19 cellular contexts compared by ENCODE assay signal in the genomic region with DNA sequence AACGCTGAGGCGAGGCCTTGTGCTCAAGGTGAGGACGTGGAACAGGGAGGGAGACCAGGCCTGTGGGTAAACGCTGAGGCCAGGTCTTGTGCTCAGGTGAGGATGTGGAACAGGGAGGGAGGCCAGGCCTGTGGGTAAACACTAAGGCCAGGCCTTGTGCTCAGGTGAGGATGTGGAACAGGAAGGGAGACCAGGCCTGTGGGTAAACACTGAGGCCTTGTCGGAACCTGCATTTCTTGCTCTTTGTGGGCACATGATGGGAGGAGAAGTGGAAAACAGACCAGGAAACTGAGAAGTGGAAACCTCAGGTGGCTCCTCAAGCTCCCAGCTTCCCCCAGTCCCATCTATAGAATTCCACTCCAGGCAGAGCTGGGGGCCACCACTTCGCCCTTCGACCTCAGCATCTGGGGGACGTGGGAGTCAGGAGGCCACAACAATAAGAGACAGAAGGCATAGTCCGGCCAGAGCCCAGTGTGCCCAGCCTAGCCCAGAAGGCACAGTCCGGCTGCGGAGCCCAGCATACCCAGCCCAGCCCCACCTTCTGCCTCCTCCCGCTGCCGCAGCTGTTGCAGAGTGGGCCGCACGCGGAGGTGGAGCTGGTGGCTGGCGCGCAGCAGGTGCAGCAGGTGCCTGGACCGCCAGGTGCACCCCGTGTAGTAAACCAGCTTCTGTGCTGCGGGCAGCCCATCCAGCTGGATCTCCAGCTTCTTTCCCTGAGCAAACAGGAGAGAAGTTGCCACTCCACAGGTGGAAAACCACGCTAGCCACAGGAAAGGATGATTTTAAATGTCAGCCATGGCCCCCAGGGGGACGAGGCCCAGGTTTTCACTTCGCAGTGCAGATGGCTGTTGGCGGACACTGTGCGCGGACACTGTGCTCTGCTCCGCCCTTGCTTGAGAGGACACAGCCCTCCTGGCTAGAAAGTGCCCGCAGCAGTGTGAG. TPM values are rescaled to one million over a fixed set of nuclear protein-coding genes. Genes with fewer than 3 reads are reported as not detected.
DNase-seq lines count a peak whose midpoint lies in the region; ATAC-seq, FAIRE-seq and TF ChIP-seq lines count a peak whose summit lies in the region.
"Had no signal": no experiment of that assay in that cellular context is flagged by ENCODE, and none has a peak within 500 bp of the region (broad histone marks: within the 10 kb centered on the region; RNA-seq: fewer than 3 reads in every experiment).

No MANE protein-coding gene starts in this region.

- TF ChIP-seq CTCF in LNCaP clone FGC (IDR thresholded peaks at IDR 0.05; ENCODE audit: control insufficient read depth, extremely low read depth, insufficient read depth): no peak

- no peak overlapping the region for H3K4me3 Mint-ChIP-seq in natural killer cell treated with Interleukin-12 subunit alpha and Interleukin-12 subunit beta and Interleukin-15 and Interleukin-18, amount 100 ng/mL, for 72 hours
- H3K4me3 Mint-ChIP-seq: CD14-positive monocyte had no signal

- H3K27me3 Mint-ChIP-seq in natural killer cell treated with Interleukin-12 subunit alpha and Interleukin-12 subunit beta and Interleukin-15 and Interleukin-18, amount 100 ng/mL, for 72 hours: no peaks in the 10 kb centered on the region

- ATAC-seq in natural killer cell treated with Interleukin-12 subunit alpha and Interleukin-12 subunit beta and Interleukin-15 and Interleukin-18, amount 100 ng/mL, for 72 hours: no peak

- H3K27me3 ChIP-seq in small intestine (ENCODE audit: control insufficient read depth in 2 of 2, insufficient read depth in 2 of 2, low read length in 2 of 2): no peaks in the 10 kb centered on the region
- no peaks in the 10 kb centered on the region for H3K27me3 ChIP-seq in effector memory CD4-positive, alpha-beta T cell (replicated peaks; ENCODE audit: control insufficient read depth, insufficient read depth, low read length, poor library complexity, severe bottlenecking)
- H3K27me3 ChIP-seq: suprapubic skin had no signal

- no peak overlapping the region for H3K27ac ChIP-seq in small intestine (ENCODE audit: low read depth in 1 of 2, low read length in 1 of 2)
- H3K27ac ChIP-seq in effector memory CD4-positive, alpha-beta T cell (ENCODE audit: insufficient read depth, low read length, poor library complexity, severe bottlenecking): no peak overlapping the region
- H3K27ac ChIP-seq: parathyroid adenoma, SJCRH30, suprapubic skin had no signal

- no peak overlapping the region for H3K27ac Mint-ChIP-seq in natural killer cell treated with Interleukin-12 subunit alpha and Interleukin-12 subunit beta and Interleukin-15 and Interleukin-18, amount 100 ng/mL, for 72 hours

- no peak for FAIRE-seq in small intestine (lab: Jason Lieb, UNC)
- FAIRE-seq: GM12891, TTC549 had no signal

- 33 to 78% (median 59%) methylated on average over 29 of the region's 29 CpGs for WGBS in small intestine, 3 donors

- no peaks in the 10 kb centered on the region for H3K9me3 ChIP-seq in small intestine (ENCODE audit: control insufficient read depth, low read depth)
- no peaks in the 10 kb centered on the region for H3K9me3 ChIP-seq in effector memory CD4-positive, alpha-beta T cell (ENCODE audit: control insufficient read depth, low read length)
- H3K9me3 ChIP-seq: SJCRH30, suprapubic skin had no signal

- no peaks in the 10 kb centered on the region for H3K9me3 Mint-ChIP-seq in natural killer cell treated with Interleukin-12 subunit alpha and Interleukin-12 subunit beta and Interleukin-15 and Interleukin-18, amount 100 ng/mL, for 72 hours

- no peaks in the 10 kb centered on the region for H3K4me1 Mint-ChIP-seq in natural killer cell treated with Interleukin-12 subunit alpha and Interleukin-12 subunit beta and Interleukin-15 and Interleukin-18, amount 100 ng/mL, for 72 hours (ENCODE audit: low read depth in 2 of 2)
- H3K4me1 Mint-ChIP-seq: CD14-positive monocyte had no signal

- H3K36me3 ChIP-seq in small intestine (ENCODE audit: control insufficient read depth in 2 of 2, insufficient read depth in 2 of 2, low read length in 2 of 2): no peaks in the 10 kb centered on the region
- H3K36me3 ChIP-seq in effector memory CD4-positive, alpha-beta T cell (ENCODE audit: control insufficient read depth, insufficient read depth, low read length): no peaks in the 10 kb centered on the region
- H3K36me3 ChIP-seq: SJCRH30, suprapubic skin had no signal

- no peak overlapping the region for H3K4me3 ChIP-seq in LNCaP clone FGC (ENCODE audit: low read depth, low read length)
- H3K4me3 ChIP-seq in small intestine (ENCODE audit: low read depth in 1 of 2, low read length in 2 of 2): no peak overlapping the region
- H3K4me3 ChIP-seq in effector memory CD4-positive, alpha-beta T cell (ENCODE audit: insufficient read depth, low read depth, low read length, poor library complexity, severe bottlenecking): no peak overlapping the region
- H3K4me3 ChIP-seq: SJCRH30, suprapubic skin had no signal

- peak; percentile 35 for DNase-seq in LNCaP clone FGC (ENCODE audit: low read depth)
- peak; percentile 85 for DNase-seq in NCI-H2107 (lab: John Stamatoyannopoulos, UW)
- DNase-seq in SHP77 (lab: John Stamatoyannopoulos, UW): peak; percentile 53 to 70
- DNase-seq in small intestine: peak; percentile 50
- DNase-seq in effector memory CD4-positive, alpha-beta T cell: no peak
- DNase-seq in natural killer cell treated with Interleukin-12 subunit alpha and Interleukin-12 subunit beta and Interleukin-15 and Interleukin-18, amount 100 ng/mL, for 72 hours (ENCODE audit: low spot score): no peak
- no peak for DNase-seq in LoVo (ENCODE audit: low spot score)
- DNase-seq: activated CD8-positive, alpha-beta memory T cell treated with anti-CD3 and anti-CD28 coated beads for 24 hours; activated effector memory CD4-positive, alpha-beta T cell treated with Interleukin-2 at 50 U/mL for 16 hours; glutamatergic neuron; SJCRH30 had no signal

- no peaks in the 10 kb centered on the region for H3K4me1 ChIP-seq in small intestine (ENCODE audit: control insufficient read depth in 2 of 2, insufficient read depth in 1 of 2, low read depth in 1 of 2, low read length in 1 of 2)
- no peaks in the 10 kb centered on the region for H3K4me1 ChIP-seq in effector memory CD4-positive, alpha-beta T cell (ENCODE audit: control insufficient read depth, insufficient read depth, low read length, poor library complexity, severe bottlenecking)
- H3K4me1 ChIP-seq: parathyroid adenoma, SJCRH30 had no signal

- no peaks in the 10 kb centered on the region for H3K36me3 Mint-ChIP-seq in natural killer cell treated with Interleukin-12 subunit alpha and Interleukin-12 subunit beta and Interleukin-15 and Interleukin-18, amount 100 ng/mL, for 72 hours
- H3K36me3 Mint-ChIP-seq: CD14-positive monocyte had no signal

RNA-seq across cellular contexts. Expression of gene FRMD1, which starts 17.5 kb away (rescaled TPM):
- polyA plus RNA-seq in small intestine: 1 to 10 TPM in 2 of 3 donors, under 1 TPM in 1; 0.15 to 1.6 (median 1.1) TPM
- not detected for total RNA-seq in natural killer cell treated with Interleukin-12 subunit alpha and Interleukin-12 subunit beta and Interleukin-15 and Interleukin-18, amount 100 ng/mL, for 72 hours
- total RNA-seq: epithelial cell of proximal tubule, HT1080, mononuclear cell, SJCRH30 had no signal
- polyA plus RNA-seq: CD14-positive monocyte had no signal

Comparison
In these comparisons a context has a peak if more than half of its experiments do, and no peak if none do; other contexts are left out.
1. DNase-seq: peak in LNCaP clone FGC (single experiment), NCI-H2107 (single experiment), SHP77 (2 of 2) and small intestine (single experiment); none in effector memory CD4-positive, alpha-beta T cell (0 of 3), natural killer cell treated with Interleukin-12 subunit alpha and Interleukin-12 subunit beta and Interleukin-15 and Interleukin-18, amount 100 ng/mL, for 72 hours (single experiment) and LoVo (single experiment).